In genomic region chr1:147480565-147480935, GRCh38 we compare ENCODE assay signal across 2 cellular contexts.
TF ChIP-seq lines count a peak whose summit lies in the region.

No MANE protein-coding gene starts in this region.

TF ChIP-seq in HepG2, 621 proteins besides CTCF, POLR2A, EP300 and RAD21 (continued from another document):
- no peak for TF ChIP-seq ZNF556 (CRISPR knock-in tag; IDR thresholded peaks at IDR 0.05; ENCODE audit: borderline replicate concordance)
- no peak for TF ChIP-seq MYC (CRISPR knock-in tag; IDR thresholded peaks at IDR 0.05; ENCODE audit: borderline replicate concordance)
- no peak for TF ChIP-seq AKNA (CRISPR knock-in tag; IDR thresholded peaks at IDR 0.05; ENCODE audit: borderline replicate concordance)
- TF ChIP-seq UBTF (CRISPR knock-in tag; IDR thresholded peaks at IDR 0.05) = no peak
- TF ChIP-seq ZNF691 (CRISPR knock-in tag; IDR thresholded peaks at IDR 0.05; ENCODE audit: borderline replicate concordance, low read depth) = no peak
- TF ChIP-seq ZFY (CRISPR knock-in tag; IDR thresholded peaks at IDR 0.05) = no peak
- TF ChIP-seq SP140L (CRISPR knock-in tag; IDR thresholded peaks at IDR 0.05; ENCODE audit: borderline replicate concordance) = no peak
- no peak for TF ChIP-seq MAFF (IDR thresholded peaks at IDR 0.05; ENCODE audit: low read depth, low read length)
- TF ChIP-seq ZNF781 (CRISPR knock-in tag; IDR thresholded peaks at IDR 0.05; ENCODE audit: borderline replicate concordance, not compliant biosample characterization) = no peak
- TF ChIP-seq ZNF563 (CRISPR knock-in tag; IDR thresholded peaks at IDR 0.05) = no peak
- TF ChIP-seq SMARCE1 (IDR thresholded peaks at IDR 0.05; ENCODE audit: borderline replicate concordance) = no peak

TF ChIP-seq in SK-N-SH, 30 proteins besides CTCF, POLR2A, EP300 and RAD21 (continued from another document):
- TF ChIP-seq IRF3 (IDR thresholded peaks at IDR 0.05; ENCODE audit: low read depth, low read length) (no peak), MEF2A (IDR thresholded peaks at IDR 0.05; ENCODE audit: borderline replicate concordance, low read depth) (no peak), RFX5 (IDR thresholded peaks at IDR 0.05; ENCODE audit: low read length) (no peak), MXI1 (IDR thresholded peaks at IDR 0.05; ENCODE audit: low read depth, low read length) (no peak), REST (IDR thresholded peaks at IDR 0.05; ENCODE audit: low read depth, low read length) (no peak), FOXJ3 (CRISPR knock-in tag; IDR thresholded peaks at IDR 0.05) (no peak), FOXM1 (IDR thresholded peaks at IDR 0.05; ENCODE audit: low read depth) (no peak), CHD2 (IDR thresholded peaks at IDR 0.05; ENCODE audit: low read length, partially characterized antibody) (no peak), ZBTB33 (IDR thresholded peaks at IDR 0.05; ENCODE audit: borderline replicate concordance, low read depth) (no peak)
